Comparison of ENCODE assay signal across 8 cellular contexts in the genomic region with DNA sequence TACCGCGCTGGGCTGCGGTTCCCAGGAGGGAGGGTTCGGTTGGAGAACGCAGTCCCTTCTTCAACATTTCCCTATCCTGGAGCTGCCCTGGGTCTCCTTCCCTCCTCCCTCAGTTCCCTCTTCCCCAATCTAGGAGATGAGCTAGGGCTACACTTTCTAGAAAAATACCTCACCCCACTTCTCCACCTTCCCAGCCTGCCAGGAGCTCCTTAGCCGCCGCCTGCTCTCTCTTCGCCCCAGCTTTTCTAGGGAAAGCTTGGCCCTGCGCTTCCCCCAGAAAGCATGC. TPM values are rescaled to one million over a fixed set of nuclear protein-coding genes. Genes with fewer than 3 reads are reported as not detected.
DNase-seq lines count a peak whose midpoint lies in the region; TF ChIP-seq lines count a peak whose summit lies in the region.

No MANE protein-coding gene starts in this region.

- no peak for TF ChIP-seq CTCF in brain microvascular endothelial cell (IDR thresholded peaks at IDR 0.05; ENCODE audit: low read depth, low read length, missing control alignments)
- no peak for TF ChIP-seq CTCF in liver (IDR thresholded peaks at IDR 0.05; ENCODE audit: low read depth, low read length, missing input control)
- TF ChIP-seq CTCF in testis (IDR thresholded peaks at IDR 0.05), result no peak

- no peaks in the 10 kb centered on the region for H3K9me3 ChIP-seq in liver (ENCODE audit: control insufficient read depth in 4 of 4, low read length in 3 of 4)
- no peaks in the 10 kb centered on the region for H3K9me3 ChIP-seq in testis

- DNase-seq in NCI-H748 (lab: John Stamatoyannopoulos, UW; ENCODE audit: unreplicated experiment) (peak; percentile 34), NCI-H748 treated with DMSO at 0.1 percent for 48 hours (lab: John Stamatoyannopoulos, UW) (no peak), brain microvascular endothelial cell (no peak), testis (no peak), NCI-H2196 treated with DMSO at 0.1 percent for 48 hours (lab: John Stamatoyannopoulos, UW; ENCODE audit: unreplicated experiment) (no peak), SHP77 (lab: John Stamatoyannopoulos, UW) (no peak)
- no peak for DNase-seq in activated effector memory CD4-positive, alpha-beta T cell treated with anti-CD3 and anti-CD28 coated beads, Interleukin-2, amount 50 U/mL, for 16 hours

- peak overlapping the region; percentile 87 for H3K4me3 ChIP-seq in brain microvascular endothelial cell (ENCODE audit: low read depth, low read length)
- H3K4me3 ChIP-seq in liver (ENCODE audit: low read depth in 1 of 3, low read length in 3 of 3), result peak overlapping the region; percentile 21 to 72 (median 72)
- peak overlapping the region; percentile 76 to 91 for H3K4me3 ChIP-seq in testis

- H3K27ac ChIP-seq in brain microvascular endothelial cell (peak overlapping the region; percentile 54), liver (ENCODE audit: low read depth in 1 of 2, low read length in 2 of 2) (peak overlapping the region; percentile 80 to 90), testis (peak overlapping the region; percentile 75 to 93)

- peak overlapping the region; percentile 63 to 81 for H3K9ac ChIP-seq in liver (ENCODE audit: low read depth in 1 of 2, low read length in 2 of 2)

- no peak for TF ChIP-seq POLR2A in testis (IDR thresholded peaks at IDR 0.05)

- H3K4me1 ChIP-seq in liver (ENCODE audit: control insufficient read depth in 4 of 4, insufficient read depth in 4 of 4, low read length in 3 of 4) (peaks cover 0 to 35% (median 23%) of the 10 kb centered on the region in 4 donors), testis (peaks cover 4% of the 10 kb centered on the region)

- in situ Hi-C loops in brain microvascular endothelial cell (cut with HindIII; ENCODE audit: low pct_ligation_motif_present, low sequenced_read_pairs), result no loop called here

- H3K27me3 ChIP-seq in brain microvascular endothelial cell (replicated peaks), result no peaks in the 10 kb centered on the region
- peaks cover 0 to 7% (median 0%) of the 10 kb centered on the region in 4 donors for H3K27me3 ChIP-seq in liver (ENCODE audit: control insufficient read depth in 4 of 4, insufficient read depth in 4 of 4, low read length in 3 of 4)
- H3K27me3 ChIP-seq in testis, result no peaks in the 10 kb centered on the region

- H3K36me3 ChIP-seq in brain microvascular endothelial cell (replicated peaks) (peaks cover 7% of the 10 kb centered on the region), liver (ENCODE audit: control insufficient read depth in 4 of 4, insufficient read depth in 3 of 4, low read depth in 1 of 4, low read length in 3 of 4) (peaks cover 0 to 13% (median 4%) of the 10 kb centered on the region in 4 donors), testis (ENCODE audit: low read depth, missing control alignments) (no peaks in the 10 kb centered on the region)

- WGBS in liver, result under 1% methylated on average over 9 of the region's 9 CpGs
- 0 to 1% methylated on average over 9 of the region's 9 CpGs for WGBS in testis, 2 donors

- intact Hi-C loops in testis (cut with DNase I; ENCODE audit: low total_unique reads), result loop anchor here (5.0 to 10.0 kb wide), 2 partner anchors 857 to 1899 kb away; no protein-coding TSS in a partner anchor

- TF ChIP-seq RAD21 in liver (IDR thresholded peaks at IDR 0.05), result no peak

TF ChIP-seq in liver, 16 proteins besides CTCF, POLR2A, EP300 and RAD21:
- no peak for TF ChIP-seq JUND (IDR thresholded peaks at IDR 0.05)
- TF ChIP-seq REST (IDR thresholded peaks at IDR 0.05), result no peak
- TF ChIP-seq MAX (IDR thresholded peaks at IDR 0.05), result no peak
- TF ChIP-seq GABPA (IDR thresholded peaks at IDR 0.05 in 1 of 2, conservative IDR thresholded peaks at IDR 0.05 in 1 of 2), result no peak
- TF ChIP-seq HNF4G (IDR thresholded peaks at IDR 0.05), result no peak
- TF ChIP-seq TAF1 (conservative IDR thresholded peaks at IDR 0.05), result no peak
- TF ChIP-seq NR2F2 (IDR thresholded peaks at IDR 0.05), result no peak
- TF ChIP-seq FOXA1 (IDR thresholded peaks at IDR 0.05), result no peak
TF ChIP-seq in liver: peak in this region for 0.

RNA-seq across cellular contexts. Expression of gene ADAMTS1, which starts 0.5 kb away (rescaled TPM):
- 10 to 100 TPM; 13.4 to 23.1 TPM for total RNA-seq in liver
- 1 to 10 TPM; 3.3 to 8.0 TPM for polyA plus RNA-seq in liver
- total RNA-seq in testis, result 10 to 100 TPM; 31.3 to 33.7 TPM
- polyA plus RNA-seq in testis (ENCODE audit: insufficient read depth, low read depth, low replicate concordance), result 15.9 TPM
